In genomic region chr12:43378448-43378847, GRCh38 we compare ENCODE assay signal across 6 cellular contexts.
"Had no signal": no experiment of that assay in that cellular context is flagged by ENCODE, and none has a peak within 500 bp of the region (broad histone marks: within the 10 kb centered on the region; RNA-seq: fewer than 3 reads in every experiment).

No MANE protein-coding gene starts in this region.

- H3K4me2 ChIP-seq: KMS-11 had no signal

- H3K9ac ChIP-seq: KMS-11 had no signal

- H3K27ac ChIP-seq: HL-60, KMS-11 had no signal

- DNase-seq: Karpas-422, KBM-7, KG1 had no signal

- FAIRE-seq: HTR-8/SVneo had no signal
